ENCODE assay signal across 8 cellular contexts in genomic region chr10:74078037-74078436, GRCh38.
DNase-seq lines count a peak whose midpoint lies in the region; ATAC-seq and TF ChIP-seq lines count a peak whose summit lies in the region.

No MANE protein-coding gene starts in this region.

- peak in 3 of 7 experiments; percentile 11 to 45 (median 34) for DNase-seq in CD8-positive, alpha-beta T cell
- peak; percentile 15 for DNase-seq in activated CD4-positive, alpha-beta T cell treated with anti-CD3 and anti-CD28 coated beads, Interleukin-2, amount 10 ng/mL, durations not matched to agents 7 days and 5 days
- DNase-seq in natural killer cell treated with Interleukin-12 subunit alpha and Interleukin-12 subunit beta and Interleukin-15 and Interleukin-18, amount 100 ng/mL, for 72 hours (ENCODE audit: low spot score) = peak; percentile 78
- DNase-seq in AG20443 (ENCODE audit: low spot score) (no peak), upper lobe of left lung (no peak), SIG-M5 treated with dmso at 0.1 percent for 504 hours (lab: John Stamatoyannopoulos, UW; ENCODE audit: unreplicated experiment) (no peak), NCI-H2081 treated with DMSO at 0.1 percent for 48 hours (lab: John Stamatoyannopoulos, UW) (no peak)

- H3K4me1 ChIP-seq in CD8-positive, alpha-beta T cell (ENCODE audit: insufficient read depth, low read length) = peaks cover 4% of the 10 kb centered on the region
- H3K4me1 ChIP-seq in upper lobe of left lung = peaks cover 0 to 33% (median 9%) of the 10 kb centered on the region in 4 donors

- H3K27ac ChIP-seq in CD8-positive, alpha-beta T cell (ENCODE audit: low read depth, low read length) = no peak overlapping the region
- H3K27ac ChIP-seq in upper lobe of left lung = no peak overlapping the region

- 58 to 73% methylated on average over 1 of the region's 1 CpG for WGBS in upper lobe of left lung, 2 donors

- no peaks in the 10 kb centered on the region for H3K27me3 Mint-ChIP-seq in CD8-positive, alpha-beta T cell (ENCODE audit: low read depth)
- H3K27me3 Mint-ChIP-seq in activated CD4-positive, alpha-beta T cell treated with anti-CD3 and anti-CD28 coated beads, Interleukin-2, amount 10 ng/mL, durations not matched to agents 7 days and 5 days = no peaks in the 10 kb centered on the region
- H3K27me3 Mint-ChIP-seq in natural killer cell treated with Interleukin-12 subunit alpha and Interleukin-12 subunit beta and Interleukin-15 and Interleukin-18, amount 100 ng/mL, for 72 hours = no peaks in the 10 kb centered on the region

- TF ChIP-seq CTCF in CD8-positive, alpha-beta T cell (IDR thresholded peaks at IDR 0.05) = no peak
- TF ChIP-seq CTCF in upper lobe of left lung (IDR thresholded peaks at IDR 0.05) = no peak

- H3K36me3 Mint-ChIP-seq in CD8-positive, alpha-beta T cell = peaks cover 37% of the 10 kb centered on the region
- peaks cover 51% of the 10 kb centered on the region for H3K36me3 Mint-ChIP-seq in activated CD4-positive, alpha-beta T cell treated with anti-CD3 and anti-CD28 coated beads, Interleukin-2, amount 10 ng/mL, durations not matched to agents 7 days and 5 days (ENCODE audit: low read depth)
- peaks cover 21% of the 10 kb centered on the region for H3K36me3 Mint-ChIP-seq in natural killer cell treated with Interleukin-12 subunit alpha and Interleukin-12 subunit beta and Interleukin-15 and Interleukin-18, amount 100 ng/mL, for 72 hours

- no peaks in the 10 kb centered on the region for H3K36me3 ChIP-seq in CD8-positive, alpha-beta T cell (ENCODE audit: insufficient read depth, low read length)
- peaks cover 3 to 57% (median 16%) of the 10 kb centered on the region in 4 donors for H3K36me3 ChIP-seq in upper lobe of left lung

- CTCF ChIA-PET in CD8-positive, alpha-beta T cell (lab: Charles Lee) = interaction anchor here (0.9 to 7.4 kb wide), 3 partner anchors 43 to 191 kb away, joined by 3 to 69 read pairs (median 5); no protein-coding TSS in a partner anchor
- CTCF ChIA-PET in activated CD4-positive, alpha-beta T cell treated with anti-CD3 and anti-CD28 coated beads, Interleukin-2, amount 10 ng/mL, durations not matched to agents 7 days and 5 days (lab: Charles Lee) = no interaction called here

- no peaks in the 10 kb centered on the region for H3K9me3 ChIP-seq in CD8-positive, alpha-beta T cell (ENCODE audit: low read length)
- H3K9me3 ChIP-seq in upper lobe of left lung = no peaks in the 10 kb centered on the region

- TF ChIP-seq EP300 in upper lobe of left lung (IDR thresholded peaks at IDR 0.05) = no peak

- ATAC-seq in CD8-positive, alpha-beta T cell = peak; percentile 61
- ATAC-seq in HG03135 (IDR thresholded peaks at IDR 0.05; ENCODE audit: unreplicated experiment) = peak; percentile 78
- ATAC-seq in natural killer cell treated with Interleukin-12 subunit alpha and Interleukin-12 subunit beta and Interleukin-15 and Interleukin-18, amount 100 ng/mL, for 72 hours = peak; percentile 89 to 94
- ATAC-seq in upper lobe of left lung (ENCODE audit: low FRiP score in 2 of 2) = no peak

- H3K9me3 Mint-ChIP-seq in CD8-positive, alpha-beta T cell = no peaks in the 10 kb centered on the region
- no peaks in the 10 kb centered on the region for H3K9me3 Mint-ChIP-seq in activated CD4-positive, alpha-beta T cell treated with anti-CD3 and anti-CD28 coated beads, Interleukin-2, amount 10 ng/mL, durations not matched to agents 7 days and 5 days
- no peaks in the 10 kb centered on the region for H3K9me3 Mint-ChIP-seq in natural killer cell treated with Interleukin-12 subunit alpha and Interleukin-12 subunit beta and Interleukin-15 and Interleukin-18, amount 100 ng/mL, for 72 hours

- H3K4me1 Mint-ChIP-seq in CD8-positive, alpha-beta T cell (ENCODE audit: low read depth) = peaks cover 17% of the 10 kb centered on the region
- H3K4me1 Mint-ChIP-seq in activated CD4-positive, alpha-beta T cell treated with anti-CD3 and anti-CD28 coated beads, Interleukin-2, amount 10 ng/mL, durations not matched to agents 7 days and 5 days = peaks cover 29% of the 10 kb centered on the region
- peaks cover 61 to 78% of the 10 kb centered on the region in 2 donors for H3K4me1 Mint-ChIP-seq in natural killer cell treated with Interleukin-12 subunit alpha and Interleukin-12 subunit beta and Interleukin-15 and Interleukin-18, amount 100 ng/mL, for 72 hours (ENCODE audit: low read depth in 2 of 2)

- no peak overlapping the region for H3K4me3 ChIP-seq in CD8-positive, alpha-beta T cell (ENCODE audit: low read depth, low read length)
- no peak overlapping the region for H3K4me3 ChIP-seq in upper lobe of left lung

- H3K27ac Mint-ChIP-seq in CD8-positive, alpha-beta T cell = no peak overlapping the region
- no peak overlapping the region for H3K27ac Mint-ChIP-seq in activated CD4-positive, alpha-beta T cell treated with anti-CD3 and anti-CD28 coated beads, Interleukin-2, amount 10 ng/mL, durations not matched to agents 7 days and 5 days
- peak overlapping the region; percentile 97 to 99 for H3K27ac Mint-ChIP-seq in natural killer cell treated with Interleukin-12 subunit alpha and Interleukin-12 subunit beta and Interleukin-15 and Interleukin-18, amount 100 ng/mL, for 72 hours

- intact Hi-C loops in CD8-positive, alpha-beta T cell (cut with DNase I, micrococcal nuclease) = no loop called here

- POLR2A ChIA-PET in CD8-positive, alpha-beta T cell (lab: Charles Lee) = no interaction called here
- POLR2A ChIA-PET in activated CD4-positive, alpha-beta T cell treated with anti-CD3 and anti-CD28 coated beads, Interleukin-2, amount 10 ng/mL, durations not matched to agents 7 days and 5 days (lab: Charles Lee) = no interaction called here

- no peak overlapping the region for H3K4me3 Mint-ChIP-seq in CD8-positive, alpha-beta T cell
- no peak overlapping the region for H3K4me3 Mint-ChIP-seq in activated CD4-positive, alpha-beta T cell treated with anti-CD3 and anti-CD28 coated beads, Interleukin-2, amount 10 ng/mL, durations not matched to agents 7 days and 5 days
- peak overlapping the region; percentile 82 for H3K4me3 Mint-ChIP-seq in natural killer cell treated with Interleukin-12 subunit alpha and Interleukin-12 subunit beta and Interleukin-15 and Interleukin-18, amount 100 ng/mL, for 72 hours

- no peak for TF ChIP-seq POLR2A in upper lobe of left lung (IDR thresholded peaks at IDR 0.05)

- H3K27me3 ChIP-seq in CD8-positive, alpha-beta T cell (ENCODE audit: insufficient read depth, low read length) = no peaks in the 10 kb centered on the region
- no peaks in the 10 kb centered on the region for H3K27me3 ChIP-seq in upper lobe of left lung

Comparison
In these comparisons a context has a peak if more than half of its experiments do, and no peak if none do; other contexts are left out.
1. ATAC-seq: peak in CD8-positive, alpha-beta T cell (single experiment), HG03135 (single experiment) and natural killer cell treated with Interleukin-12 subunit alpha and Interleukin-12 subunit beta and Interleukin-15 and Interleukin-18, amount 100 ng/mL, for 72 hours (2 of 2); none in upper lobe of left lung (0 of 2).
2. DNase-seq: peak in activated CD4-positive, alpha-beta T cell treated with anti-CD3 and anti-CD28 coated beads, Interleukin-2, amount 10 ng/mL, durations not matched to agents 7 days and 5 days (single experiment) and natural killer cell treated with Interleukin-12 subunit alpha and Interleukin-12 subunit beta and Interleukin-15 and Interleukin-18, amount 100 ng/mL, for 72 hours (single experiment); none in AG20443 (single experiment), upper lobe of left lung (0 of 2), SIG-M5 treated with dmso at 0.1 percent for 504 hours (single experiment) and NCI-H2081 treated with DMSO at 0.1 percent for 48 hours (single experiment).
3. H3K27ac Mint-ChIP-seq: peak in natural killer cell treated with Interleukin-12 subunit alpha and Interleukin-12 subunit beta and Interleukin-15 and Interleukin-18, amount 100 ng/mL, for 72 hours (2 of 2); none in CD8-positive, alpha-beta T cell (single experiment) and activated CD4-positive, alpha-beta T cell treated with anti-CD3 and anti-CD28 coated beads, Interleukin-2, amount 10 ng/mL, durations not matched to agents 7 days and 5 days (single experiment).